In the genomic region with DNA sequence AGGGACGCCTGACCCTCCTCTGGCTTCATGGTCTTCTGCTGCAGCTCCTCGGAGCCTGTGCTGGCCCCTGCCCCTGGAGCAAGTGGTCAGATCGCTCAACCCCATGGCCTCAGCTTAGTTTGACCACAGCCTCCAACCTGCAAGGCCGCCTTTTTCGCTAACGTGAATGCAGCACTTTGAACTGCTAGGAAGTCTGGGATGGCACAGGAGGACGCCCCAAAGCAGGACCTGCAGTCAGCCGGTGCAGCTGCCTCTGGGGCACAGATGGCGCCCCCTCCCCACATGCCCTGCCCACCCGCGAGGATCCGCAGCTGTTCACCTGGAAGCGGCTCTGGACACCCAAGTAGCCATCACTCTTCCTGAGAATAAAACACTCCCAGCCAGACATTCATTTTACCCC, we compare ENCODE assay signal across 17 cellular contexts.
DNase-seq lines count a peak whose midpoint lies in the region; ATAC-seq and TF ChIP-seq lines count a peak whose summit lies in the region.
"Had no signal": no experiment of that assay in that cellular context is flagged by ENCODE, and none has a peak within 500 bp of the region (broad histone marks: within the 10 kb centered on the region; RNA-seq: fewer than 3 reads in every experiment).

No MANE protein-coding gene starts in this region.

- H3K9me3 Mint-ChIP-seq in endodermal cell (peaks cover 17% of the 10 kb centered on the region), T-cell (no peaks in the 10 kb centered on the region)
- H3K9me3 Mint-ChIP-seq: CD4-positive, alpha-beta T cell had no signal

- no peak overlapping the region for H3K4ac ChIP-seq in neuronal stem cell (ENCODE audit: low read length)

- no peaks in the 10 kb centered on the region for H3K36me3 Mint-ChIP-seq in endodermal cell (ENCODE audit: low read depth)
- H3K36me3 Mint-ChIP-seq in T-cell = no peaks in the 10 kb centered on the region

- CTCF ChIA-PET in T-cell (lab: Charles Lee) = no interaction called here

- H3K23ac ChIP-seq in neuronal stem cell (ENCODE audit: low read depth, low read length, poor library complexity) = peak overlapping the region; percentile 6

- no peak overlapping the region for H2AFZ ChIP-seq in neuronal stem cell (ENCODE audit: low read length)

- H2BK15ac ChIP-seq in neuronal stem cell (ENCODE audit: low read length) = peak overlapping the region; percentile 78

- H3K4me1 ChIP-seq in endodermal cell (ENCODE audit: control insufficient read depth, insufficient read depth, low read length) = no peaks in the 10 kb centered on the region
- peaks cover 3 to 7% of the 10 kb centered on the region in 2 donors for H3K4me1 ChIP-seq in neuronal stem cell (ENCODE audit: control insufficient read depth in 2 of 2, insufficient read depth in 1 of 2, low read depth in 1 of 2, low read length in 2 of 2)
- no peaks in the 10 kb centered on the region for H3K4me1 ChIP-seq in thyroid gland

- DNase-seq in NCI-H446 treated with DMSO at 0.1 percent for 48 hours (lab: John Stamatoyannopoulos, UW) (peak; percentile 52), NCI-H69 (lab: John Stamatoyannopoulos, UW) (peak; percentile 17), endodermal cell (no peak), neuronal stem cell (ENCODE audit: low spot score) (no peak), T-cell (no peak), thyroid gland (no peak)
- no peak for DNase-seq in NK-92 treated with Interleukin-12 subunit alpha and Interleukin-12 subunit beta, amount 100 ng/mL, for 24 hours (lab: John Stamatoyannopoulos, UW)
- DNase-seq: Calu3; CD4-positive, alpha-beta T cell; DMS153; DND-41; GDM1; GOT3; HCEC 1CT; HFFc6 had no signal

- no peaks in the 10 kb centered on the region for H3K36me3 ChIP-seq in endodermal cell (ENCODE audit: control insufficient read depth, insufficient read depth, low read length)
- no peaks in the 10 kb centered on the region for H3K36me3 ChIP-seq in neuronal stem cell (replicated peaks in 1 of 2; ENCODE audit: control insufficient read depth in 2 of 2, insufficient read depth in 2 of 2, low read length in 2 of 2)
- H3K36me3 ChIP-seq in thyroid gland = no peaks in the 10 kb centered on the region

- TF ChIP-seq POLR2A in thyroid gland (IDR thresholded peaks at IDR 0.05) = no peak

- H2BK12ac ChIP-seq in neuronal stem cell (ENCODE audit: low read length) = no peak overlapping the region

- H3K9ac ChIP-seq in endodermal cell (ENCODE audit: extremely low read depth, low read length, poor library complexity, severe bottlenecking) (no peak overlapping the region), neuronal stem cell (ENCODE audit: low read depth, low read length, poor library complexity) (no peak overlapping the region)

- ATAC-seq in T-cell (replicated peaks in 1 of 4) = no peak

- H3K4me1 Mint-ChIP-seq in endodermal cell (no peaks in the 10 kb centered on the region), T-cell (no peaks in the 10 kb centered on the region)
- H3K4me1 Mint-ChIP-seq: B cell had no signal

- H3K27ac Mint-ChIP-seq in endodermal cell (no peak overlapping the region), T-cell (no peak overlapping the region)
- H3K27ac Mint-ChIP-seq: B cell; CD4-positive, alpha-beta T cell; HFFc6 had no signal

- POLR2A ChIA-PET in T-cell (lab: Charles Lee) = no interaction called here

- intact Hi-C loops in thyroid gland (cut with DNase I) = no loop called here

- 90 to 94% methylated on average over 3 to 13 of the region's 13 CpGs for WGBS in endodermal cell (ENCODE audit: insufficient coverage in 1 of 2, insufficient read length in 1 of 2), 2 experiments
- WGBS in neuronal stem cell (ENCODE audit: extremely low coverage in 2 of 2, insufficient read length in 2 of 2, insufficient replicate concordance in 1 of 2), 2 donors = no CpG with 5 or more reads among the region's 13 CpGs
- 76 to 88% methylated on average over 8 to 11 of the region's 13 CpGs for WGBS in thyroid gland, 2 donors

- H3K4me3 Mint-ChIP-seq in endodermal cell (no peak overlapping the region), T-cell (no peak overlapping the region)
- H3K4me3 Mint-ChIP-seq: B cell; CD4-positive, alpha-beta T cell; HFFc6 had no signal

- TF ChIP-seq CTCF in endodermal cell (conservative IDR thresholded peaks at IDR 0.05) (no peak), thyroid gland (IDR thresholded peaks at IDR 0.05) (no peak)

- H2BK120ac ChIP-seq in neuronal stem cell (ENCODE audit: low read depth, low read length) = no peak overlapping the region

- peak overlapping the region; percentile 85 for H3K18ac ChIP-seq in neuronal stem cell (ENCODE audit: low read length)

- H2AK5ac ChIP-seq in neuronal stem cell (ENCODE audit: low read depth, low read length) = peak overlapping the region; percentile 91

- H3K27me3 Mint-ChIP-seq in endodermal cell (ENCODE audit: insufficient read depth) (no peaks in the 10 kb centered on the region), T-cell (no peaks in the 10 kb centered on the region)
- H3K27me3 Mint-ChIP-seq: B cell; CD4-positive, alpha-beta T cell had no signal

- H3K4me3 ChIP-seq in endodermal cell (ENCODE audit: low read length) (no peak overlapping the region), neuronal stem cell (ENCODE audit: low read length in 2 of 2) (no peak overlapping the region), thyroid gland (replicated peaks in 1 of 3) (no peak overlapping the region)

- no peak overlapping the region for H3K14ac ChIP-seq in neuronal stem cell (ENCODE audit: low read length)

- H3K9me3 ChIP-seq in endodermal cell (ENCODE audit: control insufficient read depth, low read length) (peaks cover 5% of the 10 kb centered on the region), neuronal stem cell (replicated peaks in 1 of 2; ENCODE audit: control insufficient read depth in 2 of 2, insufficient read depth in 1 of 2, low read depth in 1 of 2, low read length in 2 of 2) (peaks cover 0 to 2% of the 10 kb centered on the region in 2 donors), thyroid gland (no peaks in the 10 kb centered on the region)

- H3K4me2 ChIP-seq in neuronal stem cell (ENCODE audit: insufficient read depth, low read length, poor library complexity, severe bottlenecking) = no peak overlapping the region

- H3K27me3 ChIP-seq in endodermal cell (ENCODE audit: control insufficient read depth, insufficient read depth, low read length, poor library complexity, severe bottlenecking) (no peaks in the 10 kb centered on the region), neuronal stem cell (ENCODE audit: control insufficient read depth in 3 of 3, insufficient read depth in 3 of 3, low read depth in 1 of 3, low read length in 3 of 3) (no peaks in the 10 kb centered on the region), thyroid gland (no peaks in the 10 kb centered on the region)

- no peaks in the 10 kb centered on the region for H3K79me1 ChIP-seq in neuronal stem cell (ENCODE audit: low read depth, low read length)

- H3K27ac ChIP-seq in endodermal cell (ENCODE audit: low read depth, low read length) = peak overlapping the region; percentile 61
- H3K27ac ChIP-seq in neuronal stem cell (replicated peaks; ENCODE audit: low read length) = no peak overlapping the region
- no peak overlapping the region for H3K27ac ChIP-seq in thyroid gland
- H3K27ac ChIP-seq: HL-60 had no signal

- no peak overlapping the region for H4K8ac ChIP-seq in neuronal stem cell (ENCODE audit: low read depth, low read length)

- no peak overlapping the region for H2BK5ac ChIP-seq in neuronal stem cell (ENCODE audit: low read length)

- H4K91ac ChIP-seq in neuronal stem cell (ENCODE audit: low read depth, low read length, poor library complexity) = no peak overlapping the region

Comparison
In these comparisons a context has a peak if more than half of its experiments do, and no peak if none do; other contexts are left out.
1. DNase-seq: peak in NCI-H446 treated with DMSO at 0.1 percent for 48 hours (single experiment) and NCI-H69 (single experiment); none in endodermal cell (single experiment), neuronal stem cell (single experiment), NK-92 treated with Interleukin-12 subunit alpha and Interleukin-12 subunit beta, amount 100 ng/mL, for 24 hours (single experiment), T-cell (0 of 34) and thyroid gland (0 of 2).